In the genomic region with DNA sequence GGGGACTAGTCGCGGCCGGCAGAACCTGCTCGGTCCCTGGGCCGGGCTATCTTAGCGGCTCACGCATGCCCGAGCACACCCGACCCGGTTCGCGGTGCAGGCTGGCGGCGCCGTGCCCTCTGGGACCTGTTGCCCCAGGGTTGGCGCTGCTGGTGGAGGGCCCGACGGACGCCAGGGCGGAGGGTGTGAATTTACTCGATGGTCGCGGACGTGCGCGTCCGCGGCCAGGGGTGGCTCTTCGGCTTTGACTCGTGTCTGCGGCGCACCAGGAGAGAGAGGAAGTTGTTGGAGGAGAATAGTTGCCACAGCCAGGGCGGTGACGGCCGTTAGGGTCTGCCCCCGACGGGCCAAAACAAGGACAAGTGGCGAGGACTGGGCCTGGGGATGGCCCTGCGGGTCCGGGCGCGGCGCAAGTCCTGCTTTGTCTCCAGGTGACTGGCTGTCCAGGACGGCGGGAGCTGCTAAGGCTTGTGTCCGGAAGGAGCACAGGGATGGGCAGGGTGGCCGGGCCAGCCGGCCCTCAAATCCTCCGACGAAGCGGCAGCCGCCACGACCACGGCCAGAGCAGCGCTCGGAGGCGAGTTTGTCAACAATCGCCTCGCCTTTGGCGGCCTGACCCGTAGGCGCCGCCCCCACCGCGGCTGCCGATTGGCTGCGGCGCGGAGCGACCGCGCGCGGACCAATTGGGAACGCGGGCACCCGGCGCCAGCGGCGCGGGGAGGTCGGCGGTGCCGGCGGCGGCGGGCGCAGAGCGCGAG, we compare ENCODE assay signal across 1 cellular context.
A peak's percentile ranks its signal among the peaks of the same experiment; 100 is the strongest.
TF ChIP-seq lines count a peak whose summit lies in the region.

No MANE protein-coding gene starts in this region.

TF ChIP-seq in GM12878, 131 proteins besides CTCF, POLR2A, EP300 and RAD21 (continued from another document):
- TF ChIP-seq, protein P1, sequence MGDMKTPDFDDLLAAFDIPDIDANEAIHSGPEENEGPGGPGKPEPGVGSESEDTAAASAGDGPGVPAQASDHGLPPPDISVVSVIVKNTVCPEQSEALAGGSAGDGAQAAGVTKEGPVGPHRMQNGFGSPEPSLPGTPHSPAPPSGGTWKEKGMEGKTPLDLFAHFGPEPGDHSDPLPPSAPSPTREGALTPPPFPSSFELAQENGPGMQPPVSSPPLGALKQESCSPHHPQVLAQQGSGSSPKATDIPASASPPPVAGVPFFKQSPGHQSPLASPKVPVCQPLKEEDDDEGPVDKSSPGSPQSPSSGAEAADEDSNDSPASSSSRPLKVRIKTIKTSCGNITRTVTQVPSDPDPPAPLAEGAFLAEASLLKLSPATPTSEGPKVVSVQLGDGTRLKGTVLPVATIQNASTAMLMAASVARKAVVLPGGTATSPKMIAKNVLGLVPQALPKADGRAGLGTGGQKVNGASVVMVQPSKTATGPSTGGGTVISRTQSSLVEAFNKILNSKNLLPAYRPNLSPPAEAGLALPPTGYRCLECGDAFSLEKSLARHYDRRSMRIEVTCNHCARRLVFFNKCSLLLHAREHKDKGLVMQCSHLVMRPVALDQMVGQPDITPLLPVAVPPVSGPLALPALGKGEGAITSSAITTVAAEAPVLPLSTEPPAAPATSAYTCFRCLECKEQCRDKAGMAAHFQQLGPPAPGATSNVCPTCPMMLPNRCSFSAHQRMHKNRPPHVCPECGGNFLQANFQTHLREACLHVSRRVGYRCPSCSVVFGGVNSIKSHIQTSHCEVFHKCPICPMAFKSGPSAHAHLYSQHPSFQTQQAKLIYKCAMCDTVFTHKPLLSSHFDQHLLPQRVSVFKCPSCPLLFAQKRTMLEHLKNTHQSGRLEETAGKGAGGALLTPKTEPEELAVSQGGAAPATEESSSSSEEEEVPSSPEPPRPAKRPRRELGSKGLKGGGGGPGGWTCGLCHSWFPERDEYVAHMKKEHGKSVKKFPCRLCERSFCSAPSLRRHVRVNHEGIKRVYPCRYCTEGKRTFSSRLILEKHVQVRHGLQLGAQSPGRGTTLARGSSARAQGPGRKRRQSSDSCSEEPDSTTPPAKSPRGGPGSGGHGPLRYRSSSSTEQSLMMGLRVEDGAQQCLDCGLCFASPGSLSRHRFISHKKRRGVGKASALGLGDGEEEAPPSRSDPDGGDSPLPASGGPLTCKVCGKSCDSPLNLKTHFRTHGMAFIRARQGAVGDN (IDR thresholded peaks at IDR 0.05), result peak; percentile 78
- TF ChIP-seq NR2C1 (IDR thresholded peaks at IDR 0.05), result peak; percentile 70
- no peak for TF ChIP-seq GABPA (IDR thresholded peaks at IDR 0.05; ENCODE audit: low read depth)
- peak; percentile 81 for TF ChIP-seq SP1 (IDR thresholded peaks at IDR 0.05; ENCODE audit: low read depth, low read length)
- TF ChIP-seq BHLHE40 (IDR thresholded peaks at IDR 0.05; ENCODE audit: borderline replicate concordance in 1 of 2, low read depth in 2 of 2, low read length in 1 of 2), result peak in 1 of 2 experiments; percentile 61; a peak in 2 of 4 replicates
- 0 out of 2 replicates have a peak, but pooled peaks have one; percentile 31 for TF ChIP-seq NFXL1 (IDR thresholded peaks at IDR 0.05; ENCODE audit: borderline replicate concordance)
- TF ChIP-seq, protein P2, sequence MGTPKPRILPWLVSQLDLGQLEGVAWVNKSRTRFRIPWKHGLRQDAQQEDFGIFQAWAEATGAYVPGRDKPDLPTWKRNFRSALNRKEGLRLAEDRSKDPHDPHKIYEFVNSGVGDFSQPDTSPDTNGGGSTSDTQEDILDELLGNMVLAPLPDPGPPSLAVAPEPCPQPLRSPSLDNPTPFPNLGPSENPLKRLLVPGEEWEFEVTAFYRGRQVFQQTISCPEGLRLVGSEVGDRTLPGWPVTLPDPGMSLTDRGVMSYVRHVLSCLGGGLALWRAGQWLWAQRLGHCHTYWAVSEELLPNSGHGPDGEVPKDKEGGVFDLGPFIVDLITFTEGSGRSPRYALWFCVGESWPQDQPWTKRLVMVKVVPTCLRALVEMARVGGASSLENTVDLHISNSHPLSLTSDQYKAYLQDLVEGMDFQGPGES (IDR thresholded peaks at IDR 0.05), result peak; percentile 77
- TF ChIP-seq SPI1 (IDR thresholded peaks at IDR 0.05; ENCODE audit: borderline replicate concordance, insufficient read depth, low read depth, low read length), result peak; percentile 8; the same call in 1 of the 2 replicates
- TF ChIP-seq, protein P3, sequence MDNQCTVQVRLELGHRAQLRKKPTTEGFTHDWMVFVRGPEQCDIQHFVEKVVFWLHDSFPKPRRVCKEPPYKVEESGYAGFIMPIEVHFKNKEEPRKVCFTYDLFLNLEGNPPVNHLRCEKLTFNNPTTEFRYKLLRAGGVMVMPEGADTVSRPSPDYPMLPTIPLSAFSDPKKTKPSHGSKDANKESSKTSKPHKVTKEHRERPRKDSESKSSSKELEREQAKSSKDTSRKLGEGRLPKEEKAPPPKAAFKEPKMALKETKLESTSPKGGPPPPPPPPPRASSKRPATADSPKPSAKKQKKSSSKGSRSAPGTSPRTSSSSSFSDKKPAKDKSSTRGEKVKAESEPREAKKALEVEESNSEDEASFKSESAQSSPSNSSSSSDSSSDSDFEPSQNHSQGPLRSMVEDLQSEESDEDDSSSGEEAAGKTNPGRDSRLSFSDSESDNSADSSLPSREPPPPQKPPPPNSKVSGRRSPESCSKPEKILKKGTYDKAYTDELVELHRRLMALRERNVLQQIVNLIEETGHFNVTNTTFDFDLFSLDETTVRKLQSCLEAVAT (IDR thresholded peaks at IDR 0.05), result no peak
- TF ChIP-seq IKZF1 (conservative IDR thresholded peaks at IDR 0.05), result peak; percentile 47
- TF ChIP-seq, protein P4, sequence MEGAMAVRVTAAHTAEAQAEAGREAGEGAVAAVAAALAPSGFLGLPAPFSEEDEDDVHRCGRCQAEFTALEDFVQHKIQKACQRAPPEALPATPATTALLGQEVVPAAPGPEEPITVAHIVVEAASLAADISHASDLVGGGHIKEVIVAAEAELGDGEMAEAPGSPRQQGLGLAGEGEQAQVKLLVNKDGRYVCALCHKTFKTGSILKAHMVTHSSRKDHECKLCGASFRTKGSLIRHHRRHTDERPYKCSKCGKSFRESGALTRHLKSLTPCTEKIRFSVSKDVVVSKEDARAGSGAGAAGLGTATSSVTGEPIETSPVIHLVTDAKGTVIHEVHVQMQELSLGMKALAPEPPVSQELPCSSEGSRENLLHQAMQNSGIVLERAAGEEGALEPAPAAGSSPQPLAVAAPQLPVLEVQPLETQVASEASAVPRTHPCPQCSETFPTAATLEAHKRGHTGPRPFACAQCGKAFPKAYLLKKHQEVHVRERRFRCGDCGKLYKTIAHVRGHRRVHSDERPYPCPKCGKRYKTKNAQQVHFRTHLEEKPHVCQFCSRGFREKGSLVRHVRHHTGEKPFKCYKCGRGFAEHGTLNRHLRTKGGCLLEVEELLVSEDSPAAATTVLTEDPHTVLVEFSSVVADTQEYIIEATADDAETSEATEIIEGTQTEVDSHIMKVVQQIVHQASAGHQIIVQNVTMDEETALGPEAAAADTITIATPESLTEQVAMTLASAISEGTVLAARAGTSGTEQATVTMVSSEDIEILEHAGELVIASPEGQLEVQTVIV (IDR thresholded peaks at IDR 0.05; ENCODE audit: borderline replicate concordance, partially characterized antibody), result no peak
- TF ChIP-seq NR2F1 (conservative IDR thresholded peaks at IDR 0.05), result 0 out of 2 replicates have a peak, but pooled peaks have one; percentile 57
- TF ChIP-seq, protein P5, sequence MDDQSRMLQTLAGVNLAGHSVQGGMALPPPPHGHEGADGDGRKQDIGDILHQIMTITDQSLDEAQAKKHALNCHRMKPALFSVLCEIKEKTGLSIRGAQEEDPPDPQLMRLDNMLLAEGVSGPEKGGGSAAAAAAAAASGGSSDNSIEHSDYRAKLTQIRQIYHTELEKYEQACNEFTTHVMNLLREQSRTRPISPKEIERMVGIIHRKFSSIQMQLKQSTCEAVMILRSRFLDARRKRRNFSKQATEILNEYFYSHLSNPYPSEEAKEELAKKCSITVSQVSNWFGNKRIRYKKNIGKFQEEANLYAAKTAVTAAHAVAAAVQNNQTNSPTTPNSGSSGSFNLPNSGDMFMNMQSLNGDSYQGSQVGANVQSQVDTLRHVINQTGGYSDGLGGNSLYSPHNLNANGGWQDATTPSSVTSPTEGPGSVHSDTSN (IDR thresholded peaks at IDR 0.05; ENCODE audit: insufficient replicate concordance, low read depth, low read length), result peak; percentile 85
- TF ChIP-seq POU2F2 (IDR thresholded peaks at IDR 0.05; ENCODE audit: borderline replicate concordance, low read depth, low read length), result 0 out of 3 replicates have a peak, but pooled peaks have one; percentile 34
- TF ChIP-seq BACH1 (IDR thresholded peaks at IDR 0.05; ENCODE audit: borderline replicate concordance), result 0 out of 2 replicates have a peak, but pooled peaks have one; percentile 46
